In genomic region chr4:173365359-173365996, GRCh38 we compare ENCODE assay signal across 26 cellular contexts. TPM values are rescaled to one million over a fixed set of nuclear protein-coding genes. Genes with fewer than 3 reads are reported as not detected.
DNase-seq lines count a peak whose midpoint lies in the region; ATAC-seq and TF ChIP-seq lines count a peak whose summit lies in the region.
"Had no signal": no experiment of that assay in that cellular context is flagged by ENCODE, and none has a peak within 500 bp of the region (broad histone marks: within the 10 kb centered on the region; RNA-seq: fewer than 3 reads in every experiment).

No MANE protein-coding gene starts in this region.

- peaks cover 33% of the 10 kb centered on the region for H3K4me1 Mint-ChIP-seq in activated CD8-positive, alpha-beta T cell treated with anti-CD3 and anti-CD28 coated beads, Interleukin-2, amount 10 ng/mL, durations not matched to agents 7 days and 5 days (ENCODE audit: low read depth)
- peaks cover 27% of the 10 kb centered on the region for H3K4me1 Mint-ChIP-seq in activated CD8-positive, alpha-beta T cell treated with anti-CD3 and anti-CD28 coated beads for 36 hours (ENCODE audit: low read depth)
- H3K4me1 Mint-ChIP-seq in activated T-helper 17 cell treated with anti-CD3 and anti-CD28 coated beads, Interleukin-2, amount 50 U/mL, for 72 hours: peaks cover 22% of the 10 kb centered on the region
- H3K4me1 Mint-ChIP-seq in neural crest cell: peaks cover 17% of the 10 kb centered on the region

- H3K9me3 ChIP-seq in Loucy (ENCODE audit: insufficient read depth, low read depth, low read length): no peaks in the 10 kb centered on the region
- H3K9me3 ChIP-seq: A549, heart left ventricle, ovary, stomach had no signal

- no peak overlapping the region for H3K27ac Mint-ChIP-seq in activated CD8-positive, alpha-beta T cell treated with anti-CD3 and anti-CD28 coated beads, Interleukin-2, amount 10 ng/mL, durations not matched to agents 7 days and 5 days
- no peak overlapping the region for H3K27ac Mint-ChIP-seq in activated CD8-positive, alpha-beta T cell treated with anti-CD3 and anti-CD28 coated beads for 36 hours
- peak overlapping the region; percentile 56 for H3K27ac Mint-ChIP-seq in activated T-helper 17 cell treated with anti-CD3 and anti-CD28 coated beads, Interleukin-2, amount 50 U/mL, for 72 hours
- no peak overlapping the region for H3K27ac Mint-ChIP-seq in neural crest cell (ENCODE audit: unreplicated experiment)
- H3K27ac Mint-ChIP-seq: B cell; natural killer cell treated with Interleukin-12 subunit alpha and Interleukin-12 subunit beta and Interleukin-15 and Interleukin-18, amount 100 ng/mL, for 72 hours had no signal

- no peaks in the 10 kb centered on the region for H3K36me3 ChIP-seq in Loucy (ENCODE audit: insufficient read depth, low read length)
- H3K36me3 ChIP-seq: ovary, stomach had no signal

- DNase-seq in activated CD8-positive, alpha-beta T cell treated with anti-CD3 and anti-CD28 coated beads, Interleukin-2, amount 10 ng/mL, durations not matched to agents 7 days and 5 days: peak; percentile 46
- DNase-seq in activated CD8-positive, alpha-beta T cell treated with anti-CD3 and anti-CD28 coated beads for 36 hours: no peak
- DNase-seq in neural crest cell (ENCODE audit: low read depth, low spot score): no peak
- DNase-seq in stimulated activated CD4-positive, alpha-beta T cell treated with anti-CD3 and anti-CD28 coated beads, Interleukin-15, amount 100 ng/mL, for 24 hours: no peak
- DNase-seq in GDM1 (lab: John Stamatoyannopoulos, UW): no peak
- DNase-seq: activated naive CD4-positive, alpha-beta T cell; aorta; Calu3; left ventricle myocardium superior; midbrain; NCI-H1694; ovary; SHP77 treated with DMSO at 0.1 percent for 48 hours; stomach; SW 1271; trophoblast cell had no signal

- peak overlapping the region; percentile 98 for H3K4me3 ChIP-seq in Loucy (ENCODE audit: low read length, poor library complexity, severe bottlenecking)
- H3K4me3 ChIP-seq: A549, heart left ventricle, ovary, stomach had no signal

- no peaks in the 10 kb centered on the region for H3K9me2 ChIP-seq in Loucy (replicated peaks; ENCODE audit: low read depth, low read length)

- peaks cover 53% of the 10 kb centered on the region for H3K79me2 ChIP-seq in Loucy (ENCODE audit: insufficient read depth, low read length)

- no peaks in the 10 kb centered on the region for H3K9me3 Mint-ChIP-seq in activated CD8-positive, alpha-beta T cell treated with anti-CD3 and anti-CD28 coated beads, Interleukin-2, amount 10 ng/mL, durations not matched to agents 7 days and 5 days (ENCODE audit: insufficient read depth)
- no peaks in the 10 kb centered on the region for H3K9me3 Mint-ChIP-seq in activated CD8-positive, alpha-beta T cell treated with anti-CD3 and anti-CD28 coated beads for 36 hours
- no peaks in the 10 kb centered on the region for H3K9me3 Mint-ChIP-seq in activated T-helper 17 cell treated with anti-CD3 and anti-CD28 coated beads, Interleukin-2, amount 50 U/mL, for 72 hours
- no peaks in the 10 kb centered on the region for H3K9me3 Mint-ChIP-seq in neural crest cell
- H3K9me3 Mint-ChIP-seq: central memory CD8-positive, alpha-beta T cell; natural killer cell treated with Interleukin-12 subunit alpha and Interleukin-12 subunit beta and Interleukin-15 and Interleukin-18, amount 100 ng/mL, for 72 hours had no signal

- H3K36me3 Mint-ChIP-seq in activated CD8-positive, alpha-beta T cell treated with anti-CD3 and anti-CD28 coated beads, Interleukin-2, amount 10 ng/mL, durations not matched to agents 7 days and 5 days (ENCODE audit: low read depth): peaks cover 11% of the 10 kb centered on the region
- peaks cover 1% of the 10 kb centered on the region for H3K36me3 Mint-ChIP-seq in activated CD8-positive, alpha-beta T cell treated with anti-CD3 and anti-CD28 coated beads for 36 hours (ENCODE audit: low read depth)
- H3K36me3 Mint-ChIP-seq in activated T-helper 17 cell treated with anti-CD3 and anti-CD28 coated beads, Interleukin-2, amount 50 U/mL, for 72 hours (ENCODE audit: low read depth): peaks cover 50% of the 10 kb centered on the region
- no peaks in the 10 kb centered on the region for H3K36me3 Mint-ChIP-seq in neural crest cell (ENCODE audit: low read depth)
- H3K36me3 Mint-ChIP-seq: natural killer cell treated with Interleukin-12 subunit alpha and Interleukin-12 subunit beta and Interleukin-15 and Interleukin-18, amount 100 ng/mL, for 72 hours had no signal

- H3K4me3 Mint-ChIP-seq in activated CD8-positive, alpha-beta T cell treated with anti-CD3 and anti-CD28 coated beads, Interleukin-2, amount 10 ng/mL, durations not matched to agents 7 days and 5 days: peak overlapping the region; percentile 6
- no peak overlapping the region for H3K4me3 Mint-ChIP-seq in activated CD8-positive, alpha-beta T cell treated with anti-CD3 and anti-CD28 coated beads for 36 hours
- H3K4me3 Mint-ChIP-seq in activated T-helper 17 cell treated with anti-CD3 and anti-CD28 coated beads, Interleukin-2, amount 50 U/mL, for 72 hours: peak overlapping the region; percentile 22
- peak overlapping the region; percentile 28 for H3K4me3 Mint-ChIP-seq in neural crest cell
- H3K4me3 Mint-ChIP-seq: B cell; central memory CD8-positive, alpha-beta T cell; natural killer cell treated with Interleukin-12 subunit alpha and Interleukin-12 subunit beta and Interleukin-15 and Interleukin-18, amount 100 ng/mL, for 72 hours had no signal

- no peaks in the 10 kb centered on the region for H3K27me3 ChIP-seq in Loucy (ENCODE audit: insufficient read depth, low read length, poor library complexity, severe bottlenecking)
- H3K27me3 ChIP-seq: heart left ventricle, ovary, stomach had no signal

- CTCF ChIA-PET in activated CD8-positive, alpha-beta T cell treated with anti-CD3 and anti-CD28 coated beads, Interleukin-2, amount 10 ng/mL, durations not matched to agents 7 days and 5 days (lab: Charles Lee): interaction anchor here (0.9 to 1.5 kb wide), 3 partner anchors 24 to 64 kb away, joined by 3 read pairs; no protein-coding TSS in a partner anchor
- CTCF ChIA-PET in activated CD8-positive, alpha-beta T cell treated with anti-CD3 and anti-CD28 coated beads for 36 hours (lab: Charles Lee): no interaction called here

- POLR2A ChIA-PET in activated CD8-positive, alpha-beta T cell treated with anti-CD3 and anti-CD28 coated beads, Interleukin-2, amount 10 ng/mL, durations not matched to agents 7 days and 5 days (lab: Charles Lee): interaction anchor here (0.6 to 1.5 kb wide), 2 partner anchors 32 to 35 kb away, joined by 3 to 13 read pairs; partner anchors contain the start of gene HMGB2
- POLR2A ChIA-PET in activated CD8-positive, alpha-beta T cell treated with anti-CD3 and anti-CD28 coated beads for 36 hours (lab: Charles Lee): interaction anchor here (0.6 to 2.5 kb wide), 2 partner anchors 21 to 31 kb away, joined by 4 to 12 read pairs; partner anchors contain the start of gene HMGB2

- no peaks in the 10 kb centered on the region for H3F3A ChIP-seq in Loucy (ENCODE audit: low read depth)

- H3K4me1 ChIP-seq in Loucy (ENCODE audit: insufficient read depth, low read length, poor library complexity, severe bottlenecking): peaks cover 44% of the 10 kb centered on the region
- H3K4me1 ChIP-seq: A549 had no signal

- intact Hi-C loops in activated CD8-positive, alpha-beta T cell treated with anti-CD3 and anti-CD28 coated beads for 36 hours (cut with micrococcal nuclease): no loop called here

- TF ChIP-seq CTCF in activated CD8-positive, alpha-beta T cell treated with anti-CD3 and anti-CD28 coated beads for 36 hours (IDR thresholded peaks at IDR 0.05): no peak
- no peak for TF ChIP-seq CTCF in Loucy (conservative IDR thresholded peaks at IDR 0.05; ENCODE audit: low read length)
- TF ChIP-seq CTCF in neural crest cell (conservative IDR thresholded peaks at IDR 0.05): no peak

- H3K4me2 ChIP-seq in Loucy (ENCODE audit: low read depth, low read length, poor library complexity, severe bottlenecking): peak overlapping the region; percentile 94
- H3K4me2 ChIP-seq: A549 had no signal

- H2AFZ ChIP-seq in Loucy (ENCODE audit: low read length): no peak overlapping the region

- peak overlapping the region; percentile 13 for H3K9ac ChIP-seq in Loucy (ENCODE audit: low read depth, low read length, poor library complexity, severe bottlenecking)

- no peak for ATAC-seq in activated CD8-positive, alpha-beta T cell treated with anti-CD3 and anti-CD28 coated beads, Interleukin-2, amount 10 ng/mL, durations not matched to agents 7 days and 5 days
- ATAC-seq in activated CD8-positive, alpha-beta T cell treated with anti-CD3 and anti-CD28 coated beads for 36 hours: no peak
- no peak for ATAC-seq in activated T-helper 17 cell treated with anti-CD3 and anti-CD28 coated beads, Interleukin-2, amount 50 U/mL, for 72 hours (replicated peaks)
- no peak for ATAC-seq in HG02938 (IDR thresholded peaks at IDR 0.05; ENCODE audit: unreplicated experiment)
- ATAC-seq: A549; heart left ventricle; left ventricle myocardium superior; natural killer cell treated with Interleukin-12 subunit alpha and Interleukin-12 subunit beta and Interleukin-15 and Interleukin-18, amount 100 ng/mL, for 72 hours; right cardiac atrium had no signal

- no peaks in the 10 kb centered on the region for H4K20me1 ChIP-seq in Loucy (ENCODE audit: insufficient read depth, low read length, poor library complexity, severe bottlenecking)

- no peaks in the 10 kb centered on the region for H3K27me3 Mint-ChIP-seq in activated CD8-positive, alpha-beta T cell treated with anti-CD3 and anti-CD28 coated beads, Interleukin-2, amount 10 ng/mL, durations not matched to agents 7 days and 5 days (ENCODE audit: low read depth)
- no peaks in the 10 kb centered on the region for H3K27me3 Mint-ChIP-seq in activated CD8-positive, alpha-beta T cell treated with anti-CD3 and anti-CD28 coated beads for 36 hours
- no peaks in the 10 kb centered on the region for H3K27me3 Mint-ChIP-seq in activated T-helper 17 cell treated with anti-CD3 and anti-CD28 coated beads, Interleukin-2, amount 50 U/mL, for 72 hours
- H3K27me3 Mint-ChIP-seq in neural crest cell (ENCODE audit: low read depth): no peaks in the 10 kb centered on the region
- H3K27me3 Mint-ChIP-seq: B cell; central memory CD8-positive, alpha-beta T cell; natural killer cell treated with Interleukin-12 subunit alpha and Interleukin-12 subunit beta and Interleukin-15 and Interleukin-18, amount 100 ng/mL, for 72 hours had no signal

RNA-seq across cellular contexts. Expression of gene SAP30, which starts 5.3 kb away (rescaled TPM):
- total RNA-seq in activated CD8-positive, alpha-beta T cell treated with anti-CD3 and anti-CD28 coated beads, Interleukin-2, amount 10 ng/mL, durations not matched to agents 7 days and 5 days: 10 to 100 TPM; 19.7 to 21.0 TPM
- 10 to 100 TPM; 40.7 to 41.1 TPM for total RNA-seq in activated CD8-positive, alpha-beta T cell treated with anti-CD3 and anti-CD28 coated beads for 36 hours
- total RNA-seq in activated T-helper 17 cell treated with anti-CD3 and anti-CD28 coated beads, Interleukin-2, amount 50 U/mL, for 72 hours: 10 to 100 TPM; 31.7 to 57.4 TPM
- total RNA-seq in neural crest cell: 44.3 and 47.1 TPM in 2 replicates

RNA-seq across cellular contexts. Expression of gene HMGB2, which starts 31.3 kb away (rescaled TPM):
- 100 to 1,000 TPM; 861 to 891 TPM for total RNA-seq in activated CD8-positive, alpha-beta T cell treated with anti-CD3 and anti-CD28 coated beads, Interleukin-2, amount 10 ng/mL, durations not matched to agents 7 days and 5 days
- total RNA-seq in activated CD8-positive, alpha-beta T cell treated with anti-CD3 and anti-CD28 coated beads for 36 hours: 100 to 1,000 TPM; 527 to 534 TPM
- 100 to 1,000 TPM; 431 to 468 TPM for total RNA-seq in activated T-helper 17 cell treated with anti-CD3 and anti-CD28 coated beads, Interleukin-2, amount 50 U/mL, for 72 hours
- total RNA-seq in neural crest cell: 274 and 281 TPM in 2 replicates

RNA-seq across cellular contexts. Expression of gene SCRG1, which starts 33.4 kb away (rescaled TPM):
- not detected for total RNA-seq in activated CD8-positive, alpha-beta T cell treated with anti-CD3 and anti-CD28 coated beads, Interleukin-2, amount 10 ng/mL, durations not matched to agents 7 days and 5 days
- not detected for total RNA-seq in activated CD8-positive, alpha-beta T cell treated with anti-CD3 and anti-CD28 coated beads for 36 hours
- not detected for total RNA-seq in activated T-helper 17 cell treated with anti-CD3 and anti-CD28 coated beads, Interleukin-2, amount 50 U/mL, for 72 hours
- total RNA-seq in neural crest cell: 4.8 and 5.1 TPM in 2 replicates
- total RNA-seq: B cell; Calu3; H4; natural killer cell treated with Interleukin-12 subunit alpha and Interleukin-12 subunit beta and Interleukin-15 and Interleukin-18, amount 100 ng/mL, for 72 hours had no signal
